ENCODE assay signal across 24 cellular contexts in the genomic region with DNA sequence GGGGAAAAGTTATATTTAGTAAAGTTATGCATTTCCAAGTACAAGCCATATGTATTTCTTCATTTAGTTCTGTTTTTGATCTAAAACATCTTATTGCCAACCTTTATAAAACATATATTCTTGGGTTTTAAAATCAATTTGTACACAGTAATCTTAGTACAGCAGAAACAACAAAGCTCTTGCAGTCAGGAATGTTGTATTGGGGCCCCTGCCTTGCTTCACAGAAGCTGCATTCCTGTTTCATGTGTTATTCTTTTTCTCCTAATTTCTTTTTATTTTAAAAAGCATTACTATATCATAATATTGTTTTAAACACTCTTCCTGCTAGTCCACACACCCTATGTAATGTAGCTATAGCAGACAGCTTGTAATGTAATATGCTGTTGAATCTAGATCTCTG. TPM values are rescaled to one million over a fixed set of nuclear protein-coding genes. Genes with fewer than 3 reads are reported as not detected.
"Had no signal": no experiment of that assay in that cellular context is flagged by ENCODE, and none has a peak within 500 bp of the region (broad histone marks: within the 10 kb centered on the region; RNA-seq: fewer than 3 reads in every experiment).

No MANE protein-coding gene starts in this region.

- H3K27ac Mint-ChIP-seq: immature natural killer cell; mesothelial cell of epicardium; naive B cell; naive thymus-derived CD8-positive, alpha-beta T cell had no signal

- H3K4me1 Mint-ChIP-seq: immature natural killer cell; naive B cell; naive thymus-derived CD8-positive, alpha-beta T cell had no signal

- H3K27me3 ChIP-seq: dorsolateral prefrontal cortex, esophagus muscularis mucosa, foreskin keratinocyte, gastroesophageal sphincter, left lung had no signal

- H3K9me3 ChIP-seq: esophagus muscularis mucosa, gastroesophageal sphincter, heart left ventricle, left lung, lower lobe of right lung, mucosa of descending colon had no signal

- H3K9me3 Mint-ChIP-seq: mesothelial cell of epicardium; naive B cell; naive thymus-derived CD8-positive, alpha-beta T cell had no signal

- ATAC-seq: foreskin keratinocyte; gastroesophageal sphincter; heart left ventricle; left cardiac atrium; left lung; left ventricle myocardium superior; lower lobe of right lung; mucosa of descending colon; naive thymus-derived CD8-positive, alpha-beta T cell had no signal

- DNase-seq: dermis blood vessel endothelial cell; dorsolateral prefrontal cortex; effector CD4-positive, alpha-beta T cell; effector memory CD4-positive, alpha-beta T cell; foreskin keratinocyte; heart left ventricle; hypothalamus; immature natural killer cell; left cardiac atrium; left lung; left ventricle myocardium superior; lower lobe of right lung; mesenchymal stem cell; mucosa of descending colon; naive B cell; naive thymus-derived CD8-positive, alpha-beta T cell had no signal

- H3K27ac ChIP-seq: coronary artery, esophagus muscularis mucosa, foreskin keratinocyte, gastroesophageal sphincter, heart left ventricle, left lung, lower lobe of right lung had no signal

- H3K4me3 ChIP-seq: coronary artery, dorsolateral prefrontal cortex, esophagus muscularis mucosa, gastroesophageal sphincter, heart left ventricle, left lung, lower lobe of right lung, mucosa of descending colon had no signal

- H3K36me3 ChIP-seq: esophagus muscularis mucosa, gastroesophageal sphincter, heart left ventricle, left lung, lower lobe of right lung had no signal

- H3K36me3 Mint-ChIP-seq: immature natural killer cell; mesothelial cell of epicardium; naive B cell; naive thymus-derived CD8-positive, alpha-beta T cell had no signal

- H3K4me1 ChIP-seq: esophagus muscularis mucosa, foreskin keratinocyte, gastroesophageal sphincter, heart left ventricle, left lung, lower lobe of right lung had no signal

- H3K4me3 Mint-ChIP-seq: immature natural killer cell; mesothelial cell of epicardium; naive B cell; naive thymus-derived CD8-positive, alpha-beta T cell had no signal

RNA-seq across cellular contexts. Expression of a gene that starts 23.9 kb away (rescaled TPM):
- total RNA-seq: dermis blood vessel endothelial cell; endothelial cell of umbilical vein; esophagus muscularis mucosa; frontal cortex; gastroesophageal sphincter; left cardiac atrium; left ventricle myocardium superior; lower lobe of right lung; lung microvascular endothelial cell; mesenteric fat pad; mucosa of descending colon; naive thymus-derived CD8-positive, alpha-beta T cell had no signal
- polyA plus RNA-seq: endothelial cell of umbilical vein; heart left ventricle; immature natural killer cell; naive thymus-derived CD8-positive, alpha-beta T cell had no signal
